Comparison of ENCODE assay signal across 17 cellular contexts in genomic region chrX:27445438-27445837, GRCh38. TPM values are rescaled to one million over a fixed set of nuclear protein-coding genes. Genes with fewer than 3 reads are reported as not detected.
DNase-seq lines count a peak whose midpoint lies in the region; TF ChIP-seq lines count a peak whose summit lies in the region.
"Had no signal": no experiment of that assay in that cellular context is flagged by ENCODE, and none has a peak within 500 bp of the region (broad histone marks: within the 10 kb centered on the region; RNA-seq: fewer than 3 reads in every experiment).

No MANE protein-coding gene starts in this region.

- no peaks in the 10 kb centered on the region for H3K79me2 ChIP-seq in SK-N-SH (ENCODE audit: insufficient read depth)

- H3F3A ChIP-seq in SK-N-SH (replicated peaks; ENCODE audit: insufficient read depth): no peaks in the 10 kb centered on the region

- H3K9me3 Mint-ChIP-seq in Caco-2 (ENCODE audit: unreplicated experiment): no peaks in the 10 kb centered on the region
- peaks cover 21% of the 10 kb centered on the region for H3K9me3 Mint-ChIP-seq in progenitor cell of endocrine pancreas (ENCODE audit: low read depth)

- no peak overlapping the region for H3K4me3 ChIP-seq in Caco-2 (ENCODE audit: low read depth, low read length)
- H3K4me3 ChIP-seq in SK-N-SH (ENCODE audit: low read depth in 2 of 2, low read length in 1 of 2): no peak overlapping the region
- H3K4me3 ChIP-seq: BLaER1 treated with 17β-estradiol and CSF1 and Interleukin-3, amounts not matched to agents 10 nM and 100 nM had no signal

- H4K20me1 ChIP-seq in SK-N-SH (ENCODE audit: insufficient read depth): no peaks in the 10 kb centered on the region
- H4K20me1 ChIP-seq: BLaER1 treated with 17β-estradiol and CSF1 and Interleukin-3, amounts not matched to agents 10 nM and 100 nM had no signal

- H3K9me2 ChIP-seq in SK-N-SH: no peaks in the 10 kb centered on the region

- H3K4me1 Mint-ChIP-seq in Caco-2 (ENCODE audit: low read depth, unreplicated experiment): peaks cover 7% of the 10 kb centered on the region
- H3K4me1 Mint-ChIP-seq in progenitor cell of endocrine pancreas (ENCODE audit: low read depth): peaks cover 7% of the 10 kb centered on the region
- H3K4me1 Mint-ChIP-seq: H9 had no signal

- no peaks in the 10 kb centered on the region for H3K36me3 Mint-ChIP-seq in Caco-2 (ENCODE audit: insufficient read depth, unreplicated experiment)
- H3K36me3 Mint-ChIP-seq in progenitor cell of endocrine pancreas (ENCODE audit: insufficient read depth): no peaks in the 10 kb centered on the region
- H3K36me3 Mint-ChIP-seq: CD4-positive, CD25-positive, alpha-beta regulatory T cell had no signal

- CTCF ChIA-PET in Caco-2 (lab: Charles Lee): no interaction called here
- CTCF ChIA-PET in SK-N-SH (lab: Yijun Ruan, JAX): no interaction called here

- H3K27ac ChIP-seq in SK-N-SH (ENCODE audit: low read depth in 2 of 2, low read length in 1 of 2): no peak overlapping the region
- H3K27ac ChIP-seq: BLaER1 treated with 17β-estradiol and CSF1 and Interleukin-3, amounts not matched to agents 10 nM and 100 nM had no signal

- peak overlapping the region; percentile 45 for H3K4me3 Mint-ChIP-seq in Caco-2 (ENCODE audit: unreplicated experiment)
- H3K4me3 Mint-ChIP-seq in progenitor cell of endocrine pancreas (ENCODE audit: low read depth): no peak overlapping the region
- H3K4me3 Mint-ChIP-seq: H9 had no signal

- TF ChIP-seq EP300 in SK-N-SH (IDR thresholded peaks at IDR 0.05; ENCODE audit: borderline replicate concordance in 1 of 2, low read depth in 1 of 2, low read length in 1 of 2): no peak

- no peak for TF ChIP-seq CTCF in Caco-2 (IDR thresholded peaks at IDR 0.05; ENCODE audit: insufficient read depth in 1 of 2, low read depth in 1 of 2, low read length in 1 of 2, severe bottlenecking in 1 of 2, unreplicated experiment in 1 of 2)
- TF ChIP-seq CTCF in progenitor cell of endocrine pancreas (IDR thresholded peaks at IDR 0.05; ENCODE audit: unreplicated experiment): no peak
- TF ChIP-seq CTCF in SK-N-SH (IDR thresholded peaks at IDR 0.05): no peak

- H3K27me3 Mint-ChIP-seq in Caco-2 (ENCODE audit: insufficient read depth, unreplicated experiment) (no peaks in the 10 kb centered on the region), progenitor cell of endocrine pancreas (no peaks in the 10 kb centered on the region)
- H3K27me3 Mint-ChIP-seq: CD4-positive, CD25-positive, alpha-beta regulatory T cell had no signal

- no peak overlapping the region for H3K9ac ChIP-seq in SK-N-SH
- H3K9ac ChIP-seq: BLaER1 treated with 17β-estradiol and CSF1 and Interleukin-3, amounts not matched to agents 10 nM and 100 nM had no signal

- no peak overlapping the region for H2AFZ ChIP-seq in SK-N-SH (ENCODE audit: low read depth)

- no peaks in the 10 kb centered on the region for H3K36me3 ChIP-seq in Caco-2 (ENCODE audit: control insufficient read depth, insufficient read depth, low read length)
- no peaks in the 10 kb centered on the region for H3K36me3 ChIP-seq in SK-N-SH (replicated peaks in 1 of 2; ENCODE audit: control insufficient read depth in 1 of 2, insufficient read depth in 2 of 2, low read length in 1 of 2)
- H3K36me3 ChIP-seq: BLaER1 treated with 17β-estradiol and CSF1 and Interleukin-3, amounts not matched to agents 10 nM and 100 nM had no signal

- no peak overlapping the region for H3K4me2 ChIP-seq in SK-N-SH
- H3K4me2 ChIP-seq: BLaER1 treated with 17β-estradiol and CSF1 and Interleukin-3, amounts not matched to agents 10 nM and 100 nM had no signal

- TF ChIP-seq RAD21 in SK-N-SH (IDR thresholded peaks at IDR 0.05; ENCODE audit: low read length): no peak

- intact Hi-C loops in Caco-2 (cut with micrococcal nuclease; ENCODE audit: unreplicated experiment): no loop called here

- POLR2A ChIA-PET in Caco-2 (lab: Charles Lee) (no interaction called here), SK-N-SH (lab: Yijun Ruan, JAX) (no interaction called here)

- H3K9me3 ChIP-seq in Caco-2: no peaks in the 10 kb centered on the region
- no peaks in the 10 kb centered on the region for H3K9me3 ChIP-seq in SK-N-SH

- no TSS peak for BruUV-seq in Caco-2 (replicated peaks; lab: Mats Ljungman, UMichigan)

- WGBS in SK-N-SH (ENCODE audit: low lambda C conversion rate): 4% methylated on average over 2 of the region's 2 CpGs

- H3K27me3 ChIP-seq in Caco-2 (replicated peaks; ENCODE audit: control insufficient read depth, insufficient read depth, low read length) (no peaks in the 10 kb centered on the region), SK-N-SH (ENCODE audit: insufficient read depth) (no peaks in the 10 kb centered on the region; the same call in 1 of the 2 replicates)

- DNase-seq in Caco-2: peak; percentile 25 to 32
- peak; percentile 11 for DNase-seq in HK-2 (ENCODE audit: unreplicated experiment)
- DNase-seq in glomerular visceral epithelial cell (ENCODE audit: extremely low spot score): peak; percentile 12
- no peak for DNase-seq in progenitor cell of endocrine pancreas (ENCODE audit: low spot score, unreplicated experiment)
- no peak for DNase-seq in DMS53 (lab: John Stamatoyannopoulos, UW)
- DNase-seq in NK-92 treated with Interleukin-12 subunit alpha and Interleukin-12 subunit beta, amount 100 ng/mL, for 24 hours (lab: John Stamatoyannopoulos, UW): no peak
- no peak for DNase-seq in SK-N-SH
- DNase-seq: ACHN; CD4-positive, CD25-positive, alpha-beta regulatory T cell; DMS153; DND-41; GDM1; GOT3; H9 had no signal

- H3K4me1 ChIP-seq in Caco-2: no peaks in the 10 kb centered on the region
- H3K4me1 ChIP-seq in SK-N-SH (ENCODE audit: control insufficient read depth in 1 of 2, insufficient read depth in 2 of 2, low read depth in 1 of 2, low read length in 1 of 2): no peaks in the 10 kb centered on the region

- H3K27ac Mint-ChIP-seq in Caco-2 (ENCODE audit: unreplicated experiment) (peak overlapping the region; percentile 48), progenitor cell of endocrine pancreas (peak overlapping the region; percentile 54)
- H3K27ac Mint-ChIP-seq: CD4-positive, CD25-positive, alpha-beta regulatory T cell; H9 had no signal

TF ChIP-seq in SK-N-SH, 30 proteins besides CTCF, POLR2A, EP300 and RAD21:
- TF ChIP-seq GABPA (IDR thresholded peaks at IDR 0.05; ENCODE audit: low read depth): no peak
- TF ChIP-seq, protein P1, sequence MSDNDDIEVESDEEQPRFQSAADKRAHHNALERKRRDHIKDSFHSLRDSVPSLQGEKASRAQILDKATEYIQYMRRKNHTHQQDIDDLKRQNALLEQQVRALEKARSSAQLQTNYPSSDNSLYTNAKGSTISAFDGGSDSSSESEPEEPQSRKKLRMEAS (IDR thresholded peaks at IDR 0.05; ENCODE audit: low read depth): no peak
- TF ChIP-seq YY1 (IDR thresholded peaks at IDR 0.05; ENCODE audit: low read depth): no peak
- no peak for TF ChIP-seq RXRA (IDR thresholded peaks at IDR 0.05; ENCODE audit: borderline replicate concordance, low read depth)
- TF ChIP-seq FOSL2 (IDR thresholded peaks at IDR 0.05; ENCODE audit: borderline replicate concordance, low read depth): no peak
- TF ChIP-seq, protein P2, sequence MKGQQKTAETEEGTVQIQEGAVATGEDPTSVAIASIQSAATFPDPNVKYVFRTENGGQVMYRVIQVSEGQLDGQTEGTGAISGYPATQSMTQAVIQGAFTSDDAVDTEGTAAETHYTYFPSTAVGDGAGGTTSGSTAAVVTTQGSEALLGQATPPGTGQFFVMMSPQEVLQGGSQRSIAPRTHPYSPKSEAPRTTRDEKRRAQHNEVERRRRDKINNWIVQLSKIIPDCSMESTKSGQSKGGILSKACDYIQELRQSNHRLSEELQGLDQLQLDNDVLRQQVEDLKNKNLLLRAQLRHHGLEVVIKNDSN (IDR thresholded peaks at IDR 0.05; ENCODE audit: borderline replicate concordance, low read depth): no peak
- no peak for TF ChIP-seq TAF1 (IDR thresholded peaks at IDR 0.05; ENCODE audit: borderline replicate concordance, low read depth, low read length)
- no peak for TF ChIP-seq RCOR1 (IDR thresholded peaks at IDR 0.05; ENCODE audit: low read length)
- no peak for TF ChIP-seq SMC3 (IDR thresholded peaks at IDR 0.05; ENCODE audit: low read depth, low read length)
- TF ChIP-seq FOXJ3 (CRISPR knock-in tag; IDR thresholded peaks at IDR 0.05): no peak
- TF ChIP-seq, protein P3, sequence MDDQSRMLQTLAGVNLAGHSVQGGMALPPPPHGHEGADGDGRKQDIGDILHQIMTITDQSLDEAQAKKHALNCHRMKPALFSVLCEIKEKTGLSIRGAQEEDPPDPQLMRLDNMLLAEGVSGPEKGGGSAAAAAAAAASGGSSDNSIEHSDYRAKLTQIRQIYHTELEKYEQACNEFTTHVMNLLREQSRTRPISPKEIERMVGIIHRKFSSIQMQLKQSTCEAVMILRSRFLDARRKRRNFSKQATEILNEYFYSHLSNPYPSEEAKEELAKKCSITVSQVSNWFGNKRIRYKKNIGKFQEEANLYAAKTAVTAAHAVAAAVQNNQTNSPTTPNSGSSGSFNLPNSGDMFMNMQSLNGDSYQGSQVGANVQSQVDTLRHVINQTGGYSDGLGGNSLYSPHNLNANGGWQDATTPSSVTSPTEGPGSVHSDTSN (IDR thresholded peaks at IDR 0.05): no peak
- no peak for TF ChIP-seq SIN3A (IDR thresholded peaks at IDR 0.05; ENCODE audit: borderline replicate concordance, low read depth, low read length)
- no peak for TF ChIP-seq TEAD4 (IDR thresholded peaks at IDR 0.05; ENCODE audit: borderline replicate concordance, insufficient read depth)
- no peak for TF ChIP-seq ELF1 (IDR thresholded peaks at IDR 0.05)
- TF ChIP-seq EZH2phosphoT487 (IDR thresholded peaks at IDR 0.05; ENCODE audit: borderline replicate concordance, low read depth): no peak
- TF ChIP-seq RFX5 (IDR thresholded peaks at IDR 0.05; ENCODE audit: low read length): no peak

RNA-seq across cellular contexts. Expression of gene PPP4R3C, which starts 17.7 kb away (rescaled TPM):
- not detected in 2 replicates for total RNA-seq in Caco-2 (2022)
- total RNA-seq in progenitor cell of endocrine pancreas: not detected in 2 replicates
- 0.02 TPM in 1 of 2 replicates, not detected in the other for polyA plus RNA-seq in SK-N-SH (2012; rRNA removed)
- 0.01 and 0.03 TPM in 2 replicates for polyA plus RNA-seq in SK-N-SH (2012; cell fraction: cytosol; rRNA removed)
- not detected in 2 replicates for polyA plus RNA-seq in SK-N-SH (2012; cell fraction: nucleus; rRNA removed)
- total RNA-seq: A172; CD4-positive, CD25-positive, alpha-beta regulatory T cell; H9; HT1080 had no signal
- polyA plus RNA-seq: CD4-positive, CD25-positive, alpha-beta regulatory T cell had no signal

Comparison
In these comparisons a context has a peak if more than half of its experiments do, and no peak if none do; other contexts are left out.
1. DNase-seq: peak in Caco-2 (2 of 2), HK-2 (single experiment) and glomerular visceral epithelial cell (single experiment); none in progenitor cell of endocrine pancreas (single experiment), DMS53 (single experiment), NK-92 treated with Interleukin-12 subunit alpha and Interleukin-12 subunit beta, amount 100 ng/mL, for 24 hours (single experiment) and SK-N-SH (single experiment).